ENCODE assay signal across 8 cellular contexts in the genomic region with DNA sequence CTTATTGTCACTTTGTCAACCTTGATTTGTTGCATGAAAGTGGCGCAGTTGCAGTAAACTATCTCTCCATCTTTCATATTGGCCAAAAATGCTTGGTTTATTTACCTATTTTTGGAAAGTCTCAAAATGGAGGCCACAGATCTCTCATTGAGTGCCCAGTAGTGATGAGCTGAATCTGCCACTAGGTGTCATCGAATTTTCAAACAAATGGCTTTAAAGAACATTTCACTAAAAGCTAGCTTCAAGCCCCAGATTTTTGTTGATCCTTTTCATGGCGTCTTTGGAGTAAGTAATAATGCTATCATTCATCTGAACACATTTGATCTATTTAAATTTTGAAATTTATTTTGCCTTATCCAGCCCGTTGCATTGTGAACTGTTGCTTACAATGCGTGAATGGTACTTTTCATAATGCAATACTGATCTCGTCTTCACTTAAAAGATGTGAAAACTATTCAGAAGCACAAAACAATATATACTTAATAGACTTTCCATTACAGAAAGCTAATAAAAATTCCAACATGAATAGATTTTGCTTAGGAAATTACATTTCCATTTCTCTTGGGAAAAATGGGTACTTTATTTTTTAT.
DNase-seq lines count a peak whose midpoint lies in the region; ATAC-seq and TF ChIP-seq lines count a peak whose summit lies in the region.

No MANE protein-coding gene starts in this region.

- no peaks in the 10 kb centered on the region for H3K36me3 Mint-ChIP-seq in MCF 10A (ENCODE audit: insufficient read depth, unreplicated experiment)

- H3K4me2 ChIP-seq in KMS-11 (no peak overlapping the region), osteoblast (ENCODE audit: insufficient read depth, low read length) (no peak overlapping the region)

- H3K4me3 ChIP-seq in breast epithelium (no peak overlapping the region), KMS-11 (IDR thresholded peaks at IDR 0.05; ENCODE audit: insufficient read depth, low read depth, low read length) (no peak overlapping the region), brain microvascular endothelial cell (ENCODE audit: low read depth, low read length) (no peak overlapping the region), osteoblast (ENCODE audit: insufficient read depth, low read length) (no peak overlapping the region)

- no peak overlapping the region for H3K27ac ChIP-seq in breast epithelium
- H3K27ac ChIP-seq in KMS-11 = no peak overlapping the region
- no peak overlapping the region for H3K27ac ChIP-seq in brain microvascular endothelial cell
- no peak overlapping the region for H3K27ac ChIP-seq in osteoblast (ENCODE audit: low read depth, low read length)

- H3K9me3 ChIP-seq in breast epithelium (no peaks in the 10 kb centered on the region), osteoblast (ENCODE audit: low read depth, low read length) (no peaks in the 10 kb centered on the region)

- TF ChIP-seq POLR2A in breast epithelium (IDR thresholded peaks at IDR 0.05) = no peak

- no peaks in the 10 kb centered on the region for H3K9me3 Mint-ChIP-seq in MCF 10A (ENCODE audit: unreplicated experiment)

- peak; percentile 26 for DNase-seq in MCF 10A (ENCODE audit: unreplicated experiment)
- DNase-seq in breast epithelium (ENCODE audit: low spot score in 2 of 2) = no peak
- peak; percentile 46 for DNase-seq in brain microvascular endothelial cell
- DNase-seq in osteoblast (ENCODE audit: insufficient read length, low spot score, missing footprints) = peak; percentile 39
- DNase-seq in NCI-H2107 treated with DMSO at 0.1 percent for 48 hours (lab: John Stamatoyannopoulos, UW; ENCODE audit: unreplicated experiment) = no peak
- no peak for DNase-seq in occipital lobe (lab: John Stamatoyannopoulos, UW)
- no peak for DNase-seq in omental fat pad (ENCODE audit: low spot score)

- H4K20me1 ChIP-seq in KMS-11 (ENCODE audit: insufficient read depth) = no peaks in the 10 kb centered on the region
- no peaks in the 10 kb centered on the region for H4K20me1 ChIP-seq in osteoblast (ENCODE audit: insufficient read depth, low read length)

- POLR2A ChIA-PET in MCF 10A (lab: Yijun Ruan, JAX) = interaction anchor here (0.7 kb wide), 1 partner anchor 1202 kb away, joined by 3 read pairs; no protein-coding TSS in a partner anchor

- TF ChIP-seq CTCF in MCF 10A (IDR thresholded peaks at IDR 0.05; ENCODE audit: unreplicated experiment) (peak; percentile 36), breast epithelium (IDR thresholded peaks at IDR 0.05) (peak in 1 of 3 donors; percentile 26), KMS-11 (conservative IDR thresholded peaks at IDR 0.05; ENCODE audit: low read depth, low read length) (peak; percentile 78), brain microvascular endothelial cell (IDR thresholded peaks at IDR 0.05; ENCODE audit: low read depth, low read length, missing control alignments) (peak; percentile 73), osteoblast (IDR thresholded peaks at IDR 0.05; ENCODE audit: extremely low read depth, low read depth, low read length) (peak; percentile 51), omental fat pad (IDR thresholded peaks at IDR 0.05) (no peak)

- H3K4me1 Mint-ChIP-seq in MCF 10A (ENCODE audit: insufficient read depth, unreplicated experiment) = no peaks in the 10 kb centered on the region

- peaks cover 86% of the 10 kb centered on the region for H3K27me3 Mint-ChIP-seq in MCF 10A (ENCODE audit: insufficient read depth, unreplicated experiment)

- no peak overlapping the region for H3K9ac ChIP-seq in KMS-11

- H3K36me3 ChIP-seq in breast epithelium = no peaks in the 10 kb centered on the region
- no peaks in the 10 kb centered on the region for H3K36me3 ChIP-seq in KMS-11 (ENCODE audit: insufficient read depth)
- H3K36me3 ChIP-seq in brain microvascular endothelial cell (replicated peaks) = no peaks in the 10 kb centered on the region
- no peaks in the 10 kb centered on the region for H3K36me3 ChIP-seq in osteoblast (ENCODE audit: insufficient read depth, low read length)

- intact Hi-C loops in MCF 10A (cut with micrococcal nuclease) (no loop called here), breast epithelium (cut with DNase I; ENCODE audit: low total_unique reads) (no loop called here)

- H3K4me1 ChIP-seq in breast epithelium = no peaks in the 10 kb centered on the region
- H3K4me1 ChIP-seq in KMS-11 (ENCODE audit: low read depth, poor library complexity, severe bottlenecking) = no peaks in the 10 kb centered on the region
- no peaks in the 10 kb centered on the region for H3K4me1 ChIP-seq in osteoblast (ENCODE audit: insufficient read depth, low read length)

- in situ Hi-C loops in brain microvascular endothelial cell (cut with HindIII; ENCODE audit: low pct_ligation_motif_present, low sequenced_read_pairs) = no loop called here

- H3K27ac Mint-ChIP-seq in MCF 10A (ENCODE audit: low read depth, unreplicated experiment) = no peak overlapping the region

- no peak for ATAC-seq in omental fat pad (ENCODE audit: low FRiP score)

- H3K4me3 Mint-ChIP-seq in MCF 10A (ENCODE audit: unreplicated experiment) = no peak overlapping the region

- H3K27me3 ChIP-seq in breast epithelium (no peaks in the 10 kb centered on the region), KMS-11 (ENCODE audit: insufficient read depth, low read depth) (no peaks in the 10 kb centered on the region), brain microvascular endothelial cell (replicated peaks) (no peaks in the 10 kb centered on the region), osteoblast (ENCODE audit: insufficient read depth, low read length) (no peaks in the 10 kb centered on the region)

- no TSS peak for BruUV-seq in MCF 10A (replicated peaks; lab: Mats Ljungman, UMichigan)

- H3K79me2 ChIP-seq in KMS-11 (ENCODE audit: insufficient read depth, low read depth) (no peaks in the 10 kb centered on the region), osteoblast (ENCODE audit: insufficient read depth, low read length) (no peaks in the 10 kb centered on the region)

- H2AFZ ChIP-seq in KMS-11 (ENCODE audit: low read depth) (peak overlapping the region; percentile 58), osteoblast (ENCODE audit: low read length) (peak overlapping the region; percentile 68)

- CTCF ChIA-PET in MCF 10A (lab: Yijun Ruan, JAX) = interaction anchor here (0.7 to 1.7 kb wide), 6 partner anchors 10 to 1400 kb away, joined by 3 to 9 read pairs (median 3); no protein-coding TSS in a partner anchor

Comparison
In these comparisons a context has a peak if more than half of its experiments do, and no peak if none do; other contexts are left out.
1. DNase-seq: peak in MCF 10A (single experiment), brain microvascular endothelial cell (single experiment) and osteoblast (single experiment); none in breast epithelium (0 of 2), NCI-H2107 treated with DMSO at 0.1 percent for 48 hours (single experiment), occipital lobe (single experiment) and omental fat pad (single experiment).
2. CTCF ChIP-seq: peak in MCF 10A (single experiment), KMS-11 (single experiment), brain microvascular endothelial cell (single experiment) and osteoblast (single experiment); none in omental fat pad (0 of 3).